ENCODE assay signal across 27 cellular contexts in genomic region chr5:157972579-157972978, GRCh38.
"Had no signal": no experiment of that assay in that cellular context is flagged by ENCODE, and none has a peak within 500 bp of the region (broad histone marks: within the 10 kb centered on the region; RNA-seq: fewer than 3 reads in every experiment).

No MANE protein-coding gene starts in this region.

- H3K79me2 ChIP-seq: hepatocyte had no signal

- H3K27ac ChIP-seq: heart right ventricle, pancreas, prostate gland, right lobe of liver, skin epidermis, suprapubic skin, thoracic aorta, tibial artery, upper lobe of right lung had no signal

- H3K4me3 ChIP-seq: heart right ventricle, hepatocyte, left ventricle myocardium inferior, lung, pancreas, prostate gland, right atrium auricular region, right lobe of liver, skin epidermis, stomach, suprapubic skin, thoracic aorta, tibial artery, upper lobe of right lung had no signal

- H3K36me3 Mint-ChIP-seq: mesothelial cell of epicardium; naive B cell; natural killer cell; stimulated activated naive B cell treated with anti-CD40 and anti-IgM and Interleukin-4, amounts not matched to agents 10 μg/mL and 1 μg/mL and 100 μg/mL, for 72 hours had no signal

- H3K9me3 Mint-ChIP-seq: mesothelial cell of epicardium; naive B cell; natural killer cell; neural crest cell; stimulated activated naive B cell treated with anti-CD40 and anti-IgM and Interleukin-4, amounts not matched to agents 10 μg/mL and 1 μg/mL and 100 μg/mL, for 72 hours had no signal

- H2AFZ ChIP-seq: hepatocyte had no signal

- DNase-seq: heart right ventricle; islet precursor cell; mesendoderm; naive B cell; natural killer cell; nucleus accumbens; pancreas; right lobe of liver; stimulated activated CD4-positive, alpha-beta T cell treated with anti-CD3 and anti-CD28 coated beads, Interleukin-12 subunit alpha, Interleukin-12 subunit beta, amount 100 ng/mL, for 4 hours; stimulated activated CD4-positive, alpha-beta T cell treated with anti-CD3 and anti-CD28 coated beads, Interleukin-15, amount 100 ng/mL, for 24 hours; stimulated activated CD4-positive, alpha-beta T cell treated with anti-CD3 and anti-CD28 coated beads, Interleukin-2, amount 100 ng/mL, for 24 hours; stimulated activated CD4-positive, alpha-beta T cell treated with anti-CD3 and anti-CD28 coated beads, Interleukin-4, amount 100 ng/mL, for 1 hour; stimulated activated naive B cell treated with anti-CD40 and anti-IgM and Interleukin-4, amounts not matched to agents 10 μg/mL and 1 μg/mL and 100 μg/mL, for 72 hours; stimulated activated naive CD8-positive, alpha-beta T cell treated with anti-CD3 and anti-CD28 coated beads, Interleukin-15, Interleukin-2, amounts not matched to agents 100 U/mL and 50 U/mL, for 24 hours; stomach; tibial artery; upper lobe of right lung had no signal

- H3K27me3 ChIP-seq: heart right ventricle, hepatocyte, pancreas, right atrium auricular region, right lobe of liver, stomach, suprapubic skin, tibial artery, upper lobe of right lung had no signal

- H3K4me1 Mint-ChIP-seq: naive B cell; natural killer cell; stimulated activated naive B cell treated with anti-CD40 and anti-IgM and Interleukin-4, amounts not matched to agents 10 μg/mL and 1 μg/mL and 100 μg/mL, for 72 hours had no signal

- ATAC-seq: natural killer cell; pancreas; right lobe of liver; stimulated activated naive B cell treated with anti-CD40 and anti-IgM and Interleukin-4, amounts not matched to agents 10 μg/mL and 1 μg/mL and 100 μg/mL, for 72 hours; stimulated activated naive CD8-positive, alpha-beta T cell treated with anti-CD3 and anti-CD28 coated beads, Interleukin-15, Interleukin-2, amounts not matched to agents 100 U/mL and 50 U/mL, for 24 hours; upper lobe of right lung had no signal

- H3K9me3 ChIP-seq: heart right ventricle, left ventricle myocardium inferior, pancreas, prostate gland, right atrium auricular region, right lobe of liver, stomach, suprapubic skin, thoracic aorta, tibial artery, upper lobe of right lung had no signal

- H3K36me3 ChIP-seq: heart right ventricle, left ventricle myocardium inferior, pancreas, prostate gland, right atrium auricular region, right lobe of liver, stomach, suprapubic skin, thoracic aorta, tibial artery, upper lobe of right lung had no signal

- H3K4me1 ChIP-seq: pancreas, prostate gland, right lobe of liver, suprapubic skin, upper lobe of right lung had no signal

- H3K4me3 Mint-ChIP-seq: mesothelial cell of epicardium; naive B cell; natural killer cell; neural crest cell; stimulated activated naive B cell treated with anti-CD40 and anti-IgM and Interleukin-4, amounts not matched to agents 10 μg/mL and 1 μg/mL and 100 μg/mL, for 72 hours had no signal

- H3K27ac Mint-ChIP-seq: naive B cell; natural killer cell; stimulated activated naive B cell treated with anti-CD40 and anti-IgM and Interleukin-4, amounts not matched to agents 10 μg/mL and 1 μg/mL and 100 μg/mL, for 72 hours had no signal
